28 cellular contexts compared by ENCODE assay signal in genomic region chr6:21423106-21423854, GRCh38.
DNase-seq lines count a peak whose midpoint lies in the region; ATAC-seq and TF ChIP-seq lines count a peak whose summit lies in the region.
"Had no signal": no experiment of that assay in that cellular context is flagged by ENCODE, and none has a peak within 500 bp of the region (broad histone marks: within the 10 kb centered on the region; RNA-seq: fewer than 3 reads in every experiment).

No MANE protein-coding gene starts in this region.

- no peaks in the 10 kb centered on the region for H3K27me3 Mint-ChIP-seq in nephron progenitor cell (ENCODE audit: low read depth, poor library complexity)
- H3K27me3 Mint-ChIP-seq: CD4-positive, alpha-beta T cell; type B pancreatic cell had no signal

- no peak for ATAC-seq in HG02884 (IDR thresholded peaks at IDR 0.05; ENCODE audit: unreplicated experiment)
- ATAC-seq: activated naive CD4-positive, alpha-beta T cell treated with anti-CD3 and anti-CD28 coated beads, Interleukin-2, amount 50 U/mL, for 72 hours; foreskin keratinocyte; stimulated activated effector memory CD8-positive, alpha-beta T cell treated with anti-CD3 and anti-CD28 coated beads, Interleukin-12 subunit alpha, Interleukin-12 subunit beta, amount 100 ng/mL, for 72 hours had no signal

- H3K4me1 Mint-ChIP-seq in nephron progenitor cell: peaks cover 28% of the 10 kb centered on the region
- H3K4me1 Mint-ChIP-seq: activated CD4-positive, alpha-beta T cell treated with anti-CD3 and anti-CD28 coated beads, Interleukin-2, amount 10 ng/mL, durations not matched to agents 24 days and 14 days; immature natural killer cell; stimulated activated effector memory CD8-positive, alpha-beta T cell treated with anti-CD3 and anti-CD28 coated beads, Interleukin-12 subunit alpha, Interleukin-12 subunit beta, amount 100 ng/mL, for 72 hours had no signal

- H3K4me3 Mint-ChIP-seq in nephron progenitor cell: no peak overlapping the region
- H3K4me3 Mint-ChIP-seq: activated CD4-positive, alpha-beta T cell treated with anti-CD3 and anti-CD28 coated beads, Interleukin-2, amount 10 ng/mL, durations not matched to agents 24 days and 14 days; CD4-positive, alpha-beta T cell; immature natural killer cell; natural killer cell treated with Interleukin-12 subunit alpha and Interleukin-12 subunit beta and Interleukin-15 and Interleukin-18, amount 100 ng/mL, for 72 hours; stimulated activated effector memory CD8-positive, alpha-beta T cell treated with anti-CD3 and anti-CD28 coated beads, Interleukin-12 subunit alpha, Interleukin-12 subunit beta, amount 100 ng/mL, for 72 hours; type B pancreatic cell had no signal

- H3K9me3 Mint-ChIP-seq in nephron progenitor cell: peaks cover 36% of the 10 kb centered on the region
- H3K9me3 Mint-ChIP-seq: CD4-positive, alpha-beta T cell; immature natural killer cell; natural killer cell treated with Interleukin-12 subunit alpha and Interleukin-12 subunit beta and Interleukin-15 and Interleukin-18, amount 100 ng/mL, for 72 hours; stimulated activated effector memory CD8-positive, alpha-beta T cell treated with anti-CD3 and anti-CD28 coated beads, Interleukin-12 subunit alpha, Interleukin-12 subunit beta, amount 100 ng/mL, for 72 hours; type B pancreatic cell had no signal

- H3K27ac Mint-ChIP-seq in nephron progenitor cell: no peak overlapping the region
- H3K27ac Mint-ChIP-seq: activated CD4-positive, alpha-beta T cell treated with anti-CD3 and anti-CD28 coated beads, Interleukin-2, amount 10 ng/mL, durations not matched to agents 24 days and 14 days; activated naive CD4-positive, alpha-beta T cell treated with anti-CD3 and anti-CD28 coated beads, Interleukin-2, amount 50 U/mL, for 72 hours; CD4-positive, alpha-beta T cell; immature natural killer cell; natural killer cell treated with Interleukin-12 subunit alpha and Interleukin-12 subunit beta and Interleukin-15 and Interleukin-18, amount 100 ng/mL, for 72 hours; stimulated activated effector memory CD8-positive, alpha-beta T cell treated with anti-CD3 and anti-CD28 coated beads, Interleukin-12 subunit alpha, Interleukin-12 subunit beta, amount 100 ng/mL, for 72 hours; type B pancreatic cell had no signal

- TF ChIP-seq CTCF in nephron progenitor cell (IDR thresholded peaks at IDR 0.05): no peak

- H3K36me3 Mint-ChIP-seq in nephron progenitor cell (ENCODE audit: low read depth): no peaks in the 10 kb centered on the region
- H3K36me3 Mint-ChIP-seq: activated naive CD4-positive, alpha-beta T cell treated with anti-CD3 and anti-CD28 coated beads, Interleukin-2, amount 50 U/mL, for 72 hours; immature natural killer cell; natural killer cell treated with Interleukin-12 subunit alpha and Interleukin-12 subunit beta and Interleukin-15 and Interleukin-18, amount 100 ng/mL, for 72 hours; stimulated activated effector memory CD8-positive, alpha-beta T cell treated with anti-CD3 and anti-CD28 coated beads, Interleukin-12 subunit alpha, Interleukin-12 subunit beta, amount 100 ng/mL, for 72 hours had no signal

- DNase-seq in DMS53 treated with DMSO at 0.1 percent for 48 hours (lab: John Stamatoyannopoulos, UW; ENCODE audit: unreplicated experiment) (peak; percentile 72), NCI-H526 treated with DMSO at 0.1 percent for 48 hours (lab: John Stamatoyannopoulos, UW) (peak; percentile 95), ecto neural progenitor cell (ENCODE audit: low spot score) (peak; percentile 72), nephron progenitor cell (peak; percentile 9), CD1c-positive myeloid dendritic cell (ENCODE audit: extremely low spot score) (no peak), globus pallidus (ENCODE audit: low spot score) (no peak)
- DNase-seq in activated naive CD4-positive, alpha-beta T cell (lab: John Stamatoyannopoulos, UW): no peak
- DNase-seq: activated CD4-positive, alpha-beta T cell treated with anti-CD3 and anti-CD28 coated beads, Interleukin-2, amount 10 ng/mL, durations not matched to agents 24 days and 14 days; activated CD8-positive, alpha-beta memory T cell treated with anti-CD3 and anti-CD28 coated beads for 24 hours; activated T-cell treated with anti-CD3 and anti-CD28 coated beads for 4 hours; CD4-positive, alpha-beta T cell; esophagus squamous epithelium; foreskin keratinocyte; heart left ventricle; immature natural killer cell; mammary epithelial cell; MM.1S; NCI-H1105 treated with DMSO at 0.1 percent for 48 hours; NCI-H187 treated with DMSO at 0.1 percent for 48 hours; NCI-H2171 treated with DMSO at 0.1 percent for 48 hours; Peyer's patch; SW 1271; T1000 had no signal

Comparison
In these comparisons a context has a peak if more than half of its experiments do, and no peak if none do; other contexts are left out.
1. DNase-seq: peak in DMS53 treated with DMSO at 0.1 percent for 48 hours (single experiment), NCI-H526 treated with DMSO at 0.1 percent for 48 hours (single experiment), ecto neural progenitor cell (single experiment) and nephron progenitor cell (single experiment); none in CD1c-positive myeloid dendritic cell (single experiment), globus pallidus (single experiment) and activated naive CD4-positive, alpha-beta T cell (0 of 4).